Comparison of ENCODE assay signal across 15 cellular contexts in genomic region chrX:152898442-152898841, GRCh38. TPM values are rescaled to one million over a fixed set of nuclear protein-coding genes. Genes with fewer than 3 reads are reported as not detected.
A peak's percentile ranks its signal among the peaks of the same experiment; 100 is the strongest.
DNase-seq lines count a peak whose midpoint lies in the region; ATAC-seq, FAIRE-seq and TF ChIP-seq lines count a peak whose summit lies in the region.
"Had no signal": no experiment of that assay in that cellular context is flagged by ENCODE, and none has a peak within 500 bp of the region (broad histone marks: within the 10 kb centered on the region; RNA-seq: fewer than 3 reads in every experiment).

No MANE protein-coding gene starts in this region.

- no peak overlapping the region for H3K27ac ChIP-seq in GM23338 (ENCODE audit: low read depth)
- H3K27ac ChIP-seq in iPS-18a (ENCODE audit: low read length), result no peak overlapping the region
- peak overlapping the region in 8 of 21 experiments; percentile 9 to 73 (median 46) for H3K27ac ChIP-seq in skin epidermis

- H3K27ac Mint-ChIP-seq in GM23338, result no peak overlapping the region
- H3K27ac Mint-ChIP-seq in MCF 10A (ENCODE audit: low read depth, unreplicated experiment), result no peak overlapping the region
- H3K27ac Mint-ChIP-seq: activated naive CD4-positive, alpha-beta T cell treated with anti-CD3 and anti-CD28 coated beads, Interleukin-2, amount 50 U/mL, for 24 hours; IgD-negative memory B cell had no signal

- no peak for FAIRE-seq in urothelium cell line (lab: Jason Lieb, UNC)

- peak overlapping the region; percentile 75 for H3K4me2 ChIP-seq in GM23338

- intact Hi-C loops in MCF 10A (cut with micrococcal nuclease), result no loop called here

- H3K27me3 Mint-ChIP-seq in GM23338 (ENCODE audit: insufficient read depth, low read depth, poor library complexity), result peaks cover 3% of the 10 kb centered on the region
- H3K27me3 Mint-ChIP-seq in MCF 10A (ENCODE audit: insufficient read depth, unreplicated experiment), result no peaks in the 10 kb centered on the region

- POLR2A ChIA-PET in MCF 10A (lab: Yijun Ruan, JAX), result interaction anchor here (1.7 kb wide), 1 partner anchor 19 kb away, joined by 7 read pairs; no protein-coding TSS in a partner anchor

- H3K4me1 ChIP-seq in GM23338 (ENCODE audit: insufficient read depth) (peaks cover 4% of the 10 kb centered on the region; the same call in 1 of the 2 replicates), iPS-18a (ENCODE audit: control insufficient read depth, low read depth, low read length) (peaks cover 11% of the 10 kb centered on the region)

- H3K4me1 Mint-ChIP-seq in GM23338, result peaks cover 32% of the 10 kb centered on the region
- H3K4me1 Mint-ChIP-seq in MCF 10A (ENCODE audit: insufficient read depth, unreplicated experiment), result peaks cover 13% of the 10 kb centered on the region

- H3K27me3 ChIP-seq in GM23338 (ENCODE audit: insufficient read depth) (no peaks in the 10 kb centered on the region), iPS-18a (ENCODE audit: control insufficient read depth, insufficient read depth, low read length) (peaks cover 5% of the 10 kb centered on the region)

- no peaks in the 10 kb centered on the region for H3K9me2 ChIP-seq in GM23338 (ENCODE audit: insufficient read depth)

- no peaks in the 10 kb centered on the region for H3K79me2 ChIP-seq in GM23338 (replicated peaks; ENCODE audit: insufficient read depth)

- H3K9me3 ChIP-seq in iPS-18a (ENCODE audit: control insufficient read depth, low read depth, low read length), result peaks cover 3% of the 10 kb centered on the region

- TF ChIP-seq CTCF in GM23338 (conservative IDR thresholded peaks at IDR 0.05; ENCODE audit: low read depth in 2 of 2) (no peak), MCF 10A (IDR thresholded peaks at IDR 0.05; ENCODE audit: unreplicated experiment) (no peak)

- no peak overlapping the region for H2AFZ ChIP-seq in GM23338

- DNase-seq in GM23338 (ENCODE audit: low spot score) (no peak), MCF 10A (ENCODE audit: unreplicated experiment) (no peak), urothelium cell line (ENCODE audit: low spot score) (no peak), NCI-H510A treated with DMSO at 0.1 percent for 48 hours (lab: John Stamatoyannopoulos, UW) (no peak)
- DNase-seq: activated CD8-positive, alpha-beta memory T cell treated with anti-CD3 and anti-CD28 coated beads for 24 hours; glutamatergic neuron; midbrain; SIG-M5; stimulated activated naive CD8-positive, alpha-beta T cell treated with anti-CD3 and anti-CD28 coated beads, Interleukin-15, Interleukin-2, amounts not matched to agents 100 U/mL and 50 U/mL, for 24 hours had no signal

- H3K36me3 Mint-ChIP-seq in GM23338 (ENCODE audit: low read depth), result no peaks in the 10 kb centered on the region; the same call in 2 of the 3 replicates
- H3K36me3 Mint-ChIP-seq in MCF 10A (ENCODE audit: insufficient read depth, unreplicated experiment), result no peaks in the 10 kb centered on the region
- H3K36me3 Mint-ChIP-seq: activated naive CD4-positive, alpha-beta T cell treated with anti-CD3 and anti-CD28 coated beads, Interleukin-2, amount 50 U/mL, for 24 hours; IgD-negative memory B cell had no signal

- CTCF ChIA-PET in MCF 10A (lab: Yijun Ruan, JAX), result interaction anchor here (0.6 kb wide), 1 partner anchor 1458 kb away, joined by 3 read pairs; no protein-coding TSS in a partner anchor

- ATAC-seq in GM23338, result no peak
- ATAC-seq in GM21390 (IDR thresholded peaks at IDR 0.05; ENCODE audit: unreplicated experiment), result no peak
- no peak for ATAC-seq in GM21515 (IDR thresholded peaks at IDR 0.05; ENCODE audit: unreplicated experiment)
- ATAC-seq: stimulated activated naive CD8-positive, alpha-beta T cell treated with anti-CD3 and anti-CD28 coated beads, Interleukin-15, Interleukin-2, amounts not matched to agents 100 U/mL and 50 U/mL, for 24 hours had no signal

- no peaks in the 10 kb centered on the region for H4K20me1 ChIP-seq in GM23338 (replicated peaks; ENCODE audit: insufficient read depth)

- H3K36me3 ChIP-seq in GM23338 (ENCODE audit: insufficient read depth), result no peaks in the 10 kb centered on the region
- H3K36me3 ChIP-seq in iPS-18a (ENCODE audit: control insufficient read depth, low read depth, low read length), result no peaks in the 10 kb centered on the region

- H3K4me3 ChIP-seq in GM23338 (peak overlapping the region; percentile 55), iPS-18a (ENCODE audit: low read length) (peak overlapping the region; percentile 42), skin epidermis (peak overlapping the region; percentile 6 to 35 (median 24))

- BruUV-seq in MCF 10A (replicated peaks; lab: Mats Ljungman, UMichigan), result TSS peak; percentile 60

- H3K9me3 Mint-ChIP-seq in GM23338 (no peaks in the 10 kb centered on the region), MCF 10A (ENCODE audit: unreplicated experiment) (no peaks in the 10 kb centered on the region)
- H3K9me3 Mint-ChIP-seq: activated naive CD4-positive, alpha-beta T cell treated with anti-CD3 and anti-CD28 coated beads, Interleukin-2, amount 50 U/mL, for 24 hours had no signal

- H3F3A ChIP-seq in GM23338 (replicated peaks; ENCODE audit: low read depth), result no peaks in the 10 kb centered on the region

- H3K9ac ChIP-seq in iPS-18a (ENCODE audit: low read length), result no peak overlapping the region

- H3K4me3 Mint-ChIP-seq in GM23338 (peak overlapping the region; percentile 42; the same call in 2 of the 3 replicates), MCF 10A (ENCODE audit: unreplicated experiment) (peak overlapping the region; percentile 58)
- H3K4me3 Mint-ChIP-seq: activated naive CD4-positive, alpha-beta T cell treated with anti-CD3 and anti-CD28 coated beads, Interleukin-2, amount 50 U/mL, for 24 hours; IgD-negative memory B cell had no signal

TF ChIP-seq in GM23338, 12 proteins besides CTCF, POLR2A, EP300 and RAD21 (continues in another document):
- TF ChIP-seq ETS1 (IDR thresholded peaks at IDR 0.05) (no peak), POLR2AphosphoS5 (IDR thresholded peaks at IDR 0.05; ENCODE audit: low read depth) (no peak), NANOG (IDR thresholded peaks at IDR 0.05; ENCODE audit: borderline replicate concordance) (no peak), CREB1 (CRISPR knock-in tag; IDR thresholded peaks at IDR 0.05; ENCODE audit: low read depth) (no peak), JUNB (IDR thresholded peaks at IDR 0.05; ENCODE audit: unreplicated experiment) (no peak), STAT1 (IDR thresholded peaks at IDR 0.05; ENCODE audit: unreplicated experiment) (no peak)

RNA-seq across cellular contexts. Expression of gene ZNF185, which starts 0.6 kb away (rescaled TPM):
- total RNA-seq in GM23338 (2014; rRNA removed; shearing (Covaris generic)), result 5.9 and 7.8 TPM in 2 replicates
- polyA plus RNA-seq in GM23338 (2016; fragmentation: Nextera tagmentation; extraction: Ambion mirVana), result 2.7 and 2.9 TPM in 2 replicates
- total RNA-seq in MCF 10A (2022), result 14.2 and 17.8 TPM in 2 replicates
